Comparison of ENCODE assay signal across 14 cellular contexts in the genomic region with DNA sequence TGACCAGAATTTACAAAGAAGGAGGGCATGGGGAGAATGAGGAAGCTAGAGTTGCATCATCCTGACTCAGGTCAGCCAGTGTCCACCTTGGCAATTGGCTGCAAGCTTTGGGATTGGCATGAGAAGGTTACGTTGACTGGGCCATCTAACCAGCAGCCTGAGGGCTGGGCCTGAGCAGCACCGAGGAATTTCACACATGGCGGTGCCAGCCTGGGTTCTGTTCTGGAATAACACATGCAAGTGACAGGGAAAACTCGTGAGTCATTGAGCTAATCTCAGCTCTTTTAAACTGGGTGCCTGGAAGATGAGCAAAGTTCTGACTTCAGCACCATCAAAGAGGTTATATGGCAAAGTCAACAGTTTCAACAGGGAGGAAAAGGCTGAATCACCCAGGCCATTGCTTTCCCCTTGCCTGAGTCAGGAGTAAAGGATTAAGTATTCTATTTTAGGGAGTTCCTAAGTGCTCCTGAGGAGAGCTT.
A peak's percentile ranks its signal among the peaks of the same experiment; 100 is the strongest.
DNase-seq lines count a peak whose midpoint lies in the region; ATAC-seq and TF ChIP-seq lines count a peak whose summit lies in the region.
"Had no signal": no experiment of that assay in that cellular context is flagged by ENCODE, and none has a peak within 500 bp of the region (broad histone marks: within the 10 kb centered on the region; RNA-seq: fewer than 3 reads in every experiment).

No MANE protein-coding gene starts in this region.

- TF ChIP-seq CTCF in astrocyte of the spinal cord (IDR thresholded peaks at IDR 0.05; ENCODE audit: low read depth, low read length) (no peak), right atrium auricular region (IDR thresholded peaks at IDR 0.05) (no peak)

- H3K36me3 ChIP-seq in right atrium auricular region: no peaks in the 10 kb centered on the region
- H3K36me3 ChIP-seq: SJCRH30, tibial nerve had no signal

- no peak overlapping the region for H3K4me3 ChIP-seq in astrocyte of the spinal cord (ENCODE audit: low read depth, low read length)
- H3K4me3 ChIP-seq in right atrium auricular region: no peak overlapping the region
- H3K4me3 ChIP-seq: GM12878, SJCRH30, tibial nerve had no signal

- intact Hi-C loops in Right ventricle myocardium inferior (cut with DNase I) (no loop called here), cardiac septum (cut with DNase I) (loop anchor here (5.0 kb wide), 2 partner anchors 110 to 545 kb away; a partner anchor contains a TSS)

- no peaks in the 10 kb centered on the region for H3K27me3 ChIP-seq in right atrium auricular region
- H3K27me3 ChIP-seq: SJCRH30, tibial nerve had no signal

- H3K4me1 ChIP-seq in right atrium auricular region: peaks cover 0 to 4% of the 10 kb centered on the region in 2 donors
- H3K4me1 ChIP-seq: tibial nerve had no signal

- ATAC-seq in Right ventricle myocardium inferior: peak; percentile 50
- ATAC-seq: GM12878 had no signal

- H3K9me3 ChIP-seq in right atrium auricular region: no peaks in the 10 kb centered on the region
- H3K9me3 ChIP-seq: SJCRH30, tibial nerve had no signal

- in situ Hi-C loops in astrocyte of the spinal cord (cut with HindIII; ENCODE audit: low sequenced_read_pairs): no loop called here

- DNase-seq in Right ventricle myocardium inferior (ENCODE audit: missing footprints) (no peak), cardiac septum (ENCODE audit: low spot score) (no peak), astrocyte of the spinal cord (ENCODE audit: low read depth, low spot score) (peak; percentile 73), right atrium auricular region (ENCODE audit: low spot score) (peak; percentile 77), DMS114 treated with DMSO at 0.1 percent for 48 hours (lab: John Stamatoyannopoulos, UW; ENCODE audit: unreplicated experiment) (no peak), NCI-H748 (lab: John Stamatoyannopoulos, UW; ENCODE audit: unreplicated experiment) (no peak)
- no peak for DNase-seq in stimulated activated CD4-positive, alpha-beta T cell treated with anti-CD3 and anti-CD28 coated beads, Interleukin-2, amount 100 ng/mL, for 48 hours
- no peak for DNase-seq in activated CD8-positive, alpha-beta memory T cell treated with anti-CD3 and anti-CD28 coated beads for 24 hours
- DNase-seq: activated CD4-positive, alpha-beta memory T cell treated with anti-CD3 and anti-CD28 coated beads, Interleukin-2, amount 10 ng/mL, durations not matched to agents 7 days and 5 days; amygdala; NCI-H1694 treated with DMSO at 0.1 percent for 48 hours; SJCRH30 had no signal

- H3K27ac ChIP-seq in right atrium auricular region: peak overlapping the region in 1 of 2 donors; percentile 39
- H3K27ac ChIP-seq: SJCRH30, tibial nerve had no signal

Comparison
In these comparisons a context has a peak if more than half of its experiments do, and no peak if none do; other contexts are left out.
1. DNase-seq: peak in astrocyte of the spinal cord (single experiment) and right atrium auricular region (single experiment); none in Right ventricle myocardium inferior (single experiment), cardiac septum (single experiment), stimulated activated CD4-positive, alpha-beta T cell treated with anti-CD3 and anti-CD28 coated beads, Interleukin-2, amount 100 ng/mL, for 48 hours (0 of 2), DMS114 treated with DMSO at 0.1 percent for 48 hours (single experiment), activated CD8-positive, alpha-beta memory T cell treated with anti-CD3 and anti-CD28 coated beads for 24 hours (single experiment) and NCI-H748 (single experiment).